Comparison of ENCODE assay signal across 8 cellular contexts in the genomic region with DNA sequence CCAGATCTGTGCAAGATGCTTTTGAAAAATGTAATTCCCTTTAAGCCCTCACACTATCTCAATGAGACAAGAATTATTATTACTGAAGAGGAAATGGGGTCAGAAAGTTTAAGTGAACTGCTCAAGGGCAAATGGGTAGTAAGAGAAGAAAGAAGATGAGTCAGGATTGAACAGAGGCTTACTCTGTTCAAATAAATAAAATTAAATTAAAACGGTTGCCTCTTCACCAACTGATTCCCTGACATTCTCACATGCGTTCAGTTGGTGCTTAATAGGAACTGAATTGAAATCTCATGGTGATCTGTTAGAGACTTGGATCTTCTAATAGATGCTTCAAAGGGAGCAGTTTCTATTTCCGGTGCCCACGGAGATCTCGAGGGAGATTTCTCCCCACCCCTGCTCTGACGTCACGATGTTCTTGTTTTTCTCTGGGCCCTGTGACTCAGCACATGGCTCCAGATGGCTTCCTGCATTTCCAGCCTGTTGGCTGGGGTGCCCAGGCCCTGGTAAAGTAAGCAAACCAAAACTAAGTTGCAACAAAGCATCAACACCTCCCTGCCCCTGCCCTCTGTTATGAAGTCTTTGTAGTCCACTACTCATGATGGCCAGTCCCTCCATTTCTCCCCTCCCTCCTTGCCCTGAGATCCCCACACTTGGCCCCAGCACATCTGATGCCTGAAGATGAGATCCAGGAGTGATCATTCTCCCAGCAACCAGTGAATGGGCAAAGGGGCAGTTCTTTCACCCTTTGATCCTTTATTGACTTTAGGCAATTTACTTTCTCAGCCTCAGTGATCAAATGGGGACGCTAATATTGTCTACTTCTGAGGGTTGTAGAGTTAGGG.
DNase-seq lines count a peak whose midpoint lies in the region; ATAC-seq and TF ChIP-seq lines count a peak whose summit lies in the region.

No MANE protein-coding gene starts in this region.

- no peaks in the 10 kb centered on the region for H3K9me3 ChIP-seq in body of pancreas

- peak; percentile 62 for ATAC-seq in body of pancreas
- ATAC-seq in HG03196 (IDR thresholded peaks at IDR 0.05; ENCODE audit: unreplicated experiment), result no peak
- no peak for ATAC-seq in HG02759 (IDR thresholded peaks at IDR 0.05; ENCODE audit: unreplicated experiment)

- H3K4me1 ChIP-seq in body of pancreas, result peaks cover 32% of the 10 kb centered on the region

- DNase-seq in A172 (ENCODE audit: low spot score) (peak; percentile 97), HL-60 (ENCODE audit: low read depth in 1 of 2, low spot score in 1 of 2) (peak; percentile 60 to 80), UCSD-AML1 (lab: John Stamatoyannopoulos, UW; ENCODE audit: unreplicated experiment) (peak; percentile 75), body of pancreas (peak; percentile 57 to 86 (median 74)), iris pigment epithelial cell (ENCODE audit: low read depth) (peak; percentile 96)
- peak; percentile 47 for DNase-seq in stimulated activated CD4-positive, alpha-beta T cell treated with anti-CD3 and anti-CD28 coated beads, Interleukin-12 subunit alpha, Interleukin-12 subunit beta, amount 100 ng/mL, for 4 hours

- intact Hi-C loops in body of pancreas (cut with DNase I), result no loop called here

- H3K27ac ChIP-seq in HL-60 (replicated peaks), result peak overlapping the region; percentile 60
- peak overlapping the region; percentile 23 to 73 (median 58) for H3K27ac ChIP-seq in body of pancreas

- H3K27me3 ChIP-seq in HL-60 (ENCODE audit: insufficient read depth, poor library complexity, severe bottlenecking), result no peaks in the 10 kb centered on the region
- no peaks in the 10 kb centered on the region for H3K27me3 ChIP-seq in body of pancreas

- TF ChIP-seq CTCF in HL-60 (IDR thresholded peaks at IDR 0.05; ENCODE audit: insufficient read depth, low read length) (no peak), body of pancreas (IDR thresholded peaks at IDR 0.05) (no peak)

- no peaks in the 10 kb centered on the region for H3K36me3 ChIP-seq in body of pancreas (replicated peaks in 1 of 2; ENCODE audit: insufficient read depth in 1 of 2, low read depth in 2 of 2)

- WGBS in body of pancreas, 2 donors, result 62 to 64% methylated on average over 8 of the region's 8 CpGs

- H3K4me3 ChIP-seq in HL-60 (replicated peaks; ENCODE audit: insufficient read depth, low read length) (no peak overlapping the region), body of pancreas (no peak overlapping the region)

- no peak for TF ChIP-seq POLR2A in body of pancreas (IDR thresholded peaks at IDR 0.05)

Comparison
In these comparisons a context has a peak if more than half of its experiments do, and no peak if none do; other contexts are left out.
1. DNase-seq: peak in every context shown above with its lines; median percentile 97 in A172; 96 in iris pigment epithelial cell; 75 in UCSD-AML1; 74 in body of pancreas; 70 in HL-60; 47 in stimulated activated CD4-positive, alpha-beta T cell treated with anti-CD3 and anti-CD28 coated beads, Interleukin-12 subunit alpha, Interleukin-12 subunit beta, amount 100 ng/mL, for 4 hours.